In the genomic region with DNA sequence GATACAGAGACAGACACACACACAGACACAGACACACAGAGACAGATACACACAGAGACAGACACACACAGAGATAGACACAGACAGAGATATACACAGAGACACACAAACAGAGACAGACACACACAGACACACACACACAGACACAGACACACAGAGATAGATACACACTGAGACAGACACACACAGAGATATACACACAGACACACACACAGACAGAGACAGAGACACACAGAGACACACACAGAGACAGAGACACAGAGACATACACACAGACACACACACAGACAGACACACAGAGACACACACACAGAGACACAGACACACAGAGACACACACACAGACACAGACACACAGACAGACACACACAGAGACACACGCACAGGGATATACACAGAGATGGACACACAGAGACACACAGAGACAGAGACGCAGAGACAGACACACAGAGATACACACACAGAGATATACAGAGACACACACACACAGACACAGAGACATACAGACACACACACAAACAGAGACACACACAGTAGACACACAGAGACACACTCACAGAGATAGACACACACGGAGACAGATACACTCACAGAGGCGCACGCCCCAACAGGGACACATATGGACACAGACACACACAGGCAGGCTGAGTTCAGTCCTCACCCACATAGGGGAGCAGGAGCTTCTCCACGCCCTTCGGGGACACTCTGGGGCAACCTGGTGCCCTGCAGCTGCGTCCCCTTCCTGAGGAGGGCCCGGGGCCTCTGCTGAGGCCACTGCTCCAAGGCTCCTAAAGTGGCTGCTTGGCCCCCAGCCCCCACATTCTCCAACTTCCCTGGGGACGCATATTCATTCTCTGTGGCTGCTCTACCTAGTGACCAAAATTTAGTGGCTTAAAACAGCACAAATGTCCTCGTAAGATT, we compare ENCODE assay signal across 1 cellular context.
TF ChIP-seq lines count a peak whose summit lies in the region.

No MANE protein-coding gene starts in this region.

TF ChIP-seq in GM23338, 12 proteins besides CTCF, POLR2A, EP300 and RAD21 (continued from another document):
- no peak for TF ChIP-seq EZH2phosphoT487 (IDR thresholded peaks at IDR 0.05; ENCODE audit: unreplicated experiment)
